In genomic region chrX:131235768-131236167, GRCh38 we compare ENCODE assay signal across 33 cellular contexts. TPM values are rescaled to one million over a fixed set of nuclear protein-coding genes. Genes with fewer than 3 reads are reported as not detected.
"Had no signal": no experiment of that assay in that cellular context is flagged by ENCODE, and none has a peak within 500 bp of the region (broad histone marks: within the 10 kb centered on the region; RNA-seq: fewer than 3 reads in every experiment).

No MANE protein-coding gene starts in this region.

- H3K4me3 ChIP-seq: coronary artery, dorsolateral prefrontal cortex had no signal

- H3K27me3 ChIP-seq: brain microvascular endothelial cell had no signal

- H3K9me3 Mint-ChIP-seq: activated CD4-positive, alpha-beta memory T cell treated with anti-CD3 and anti-CD28 coated beads, Interleukin-2, amount 10 ng/mL, durations not matched to agents 7 days and 5 days; activated CD4-positive, alpha-beta T cell treated with anti-CD3 and anti-CD28 coated beads, Interleukin-2, amount 10 ng/mL, durations not matched to agents 7 days and 5 days; activated T-cell treated with anti-CD3 and anti-CD28 coated beads, Interleukin-2, amount 50 U/mL, for 24 hours; activated T-helper 17 cell treated with anti-CD3 and anti-CD28 coated beads, Interleukin-2, amount 50 U/mL, for 72 hours; central memory CD8-positive, alpha-beta T cell; dendritic cell treated with granulocyte-macrophage colony-stimulating factor and Interleukin-4, amounts not matched to agents 40 ng/mL and 50 ng/mL, for 4 days; endodermal cell had no signal

- H3K36me3 ChIP-seq: brain microvascular endothelial cell had no signal

- H3K27ac ChIP-seq: brain microvascular endothelial cell, coronary artery, dorsolateral prefrontal cortex, VCaP had no signal

- H3K27me3 Mint-ChIP-seq: activated CD4-positive, alpha-beta memory T cell treated with anti-CD3 and anti-CD28 coated beads, Interleukin-2, amount 10 ng/mL, durations not matched to agents 7 days and 5 days; activated CD4-positive, alpha-beta T cell treated with anti-CD3 and anti-CD28 coated beads, Interleukin-2, amount 10 ng/mL, durations not matched to agents 7 days and 5 days; activated naive CD8-positive, alpha-beta T cell; activated T-helper 17 cell treated with anti-CD3 and anti-CD28 coated beads, Interleukin-2, amount 50 U/mL, for 72 hours; central memory CD8-positive, alpha-beta T cell; dendritic cell treated with granulocyte-macrophage colony-stimulating factor and Interleukin-4, amounts not matched to agents 40 ng/mL and 50 ng/mL, for 4 days had no signal

- FAIRE-seq: astrocyte, bronchial epithelial cell, frontal cortex, TTC549 had no signal

- H3K36me3 Mint-ChIP-seq: activated naive CD8-positive, alpha-beta T cell; WTC11 had no signal

- H3K4me3 Mint-ChIP-seq: activated CD4-positive, alpha-beta memory T cell treated with anti-CD3 and anti-CD28 coated beads, Interleukin-2, amount 10 ng/mL, durations not matched to agents 7 days and 5 days; activated CD4-positive, alpha-beta T cell treated with anti-CD3 and anti-CD28 coated beads, Interleukin-2, amount 10 ng/mL, durations not matched to agents 7 days and 5 days; activated naive CD8-positive, alpha-beta T cell; activated T-cell treated with anti-CD3 and anti-CD28 coated beads, Interleukin-2, amount 50 U/mL, for 24 hours; activated T-helper 17 cell treated with anti-CD3 and anti-CD28 coated beads, Interleukin-2, amount 50 U/mL, for 72 hours; central memory CD8-positive, alpha-beta T cell; dendritic cell treated with granulocyte-macrophage colony-stimulating factor and Interleukin-4, amounts not matched to agents 40 ng/mL and 50 ng/mL, for 4 days; endodermal cell; WTC11 had no signal

- DNase-seq: activated CD4-positive, alpha-beta memory T cell treated with anti-CD3 and anti-CD28 coated beads, Interleukin-2, amount 10 ng/mL, durations not matched to agents 7 days and 5 days; activated CD4-positive, alpha-beta T cell treated with anti-CD3 and anti-CD28 coated beads for 1 hour; activated CD4-positive, alpha-beta T cell treated with anti-CD3 and anti-CD28 coated beads for 4 hours; activated CD4-positive, alpha-beta T cell treated with anti-CD3 and anti-CD28 coated beads, Interleukin-2, amount 10 ng/mL, durations not matched to agents 7 days and 5 days; activated CD4-positive, alpha-beta T cell treated with anti-CD3 and anti-CD28 coated beads, Interleukin-2, amount 50 U/mL, for 4 hours; activated CD8-positive, alpha-beta memory T cell treated with anti-CD3 and anti-CD28 coated beads, Interleukin-2, amount 50 U/mL, for 48 hours; activated effector memory CD4-positive, alpha-beta T cell treated with Interleukin-2 at 50 U/mL for 16 hours; activated gamma-delta T cell treated with Interleukin-2 at 50 U/mL for 16 hours; activated naive CD4-positive, alpha-beta T cell treated with anti-CD3 and anti-CD28 coated beads, Interleukin-2, amount 50 U/mL, for 16 hours; activated naive CD4-positive, alpha-beta T cell treated with Interleukin-2 at 50 U/mL for 16 hours; activated T-cell treated with anti-CD3 and anti-CD28 coated beads for 4 hours; activated T-cell treated with anti-CD3 and anti-CD28 coated beads, Interleukin-2, amount 50 U/mL, for 24 hours; amniotic stem cell; anterior cingulate cortex; brain microvascular endothelial cell; dorsolateral prefrontal cortex; effector memory CD4-positive, alpha-beta T cell; endodermal cell; foreskin fibroblast; head of caudate nucleus; T-helper 2 cell had no signal

- ATAC-seq: activated T-helper 17 cell treated with anti-CD3 and anti-CD28 coated beads, Interleukin-2, amount 50 U/mL, for 72 hours; esophagus mucosa; WTC11 had no signal

- H3K4me1 Mint-ChIP-seq: activated CD4-positive, alpha-beta memory T cell treated with anti-CD3 and anti-CD28 coated beads, Interleukin-2, amount 10 ng/mL, durations not matched to agents 7 days and 5 days; activated CD4-positive, alpha-beta T cell treated with anti-CD3 and anti-CD28 coated beads, Interleukin-2, amount 10 ng/mL, durations not matched to agents 7 days and 5 days; activated T-helper 17 cell treated with anti-CD3 and anti-CD28 coated beads, Interleukin-2, amount 50 U/mL, for 72 hours; central memory CD8-positive, alpha-beta T cell had no signal

RNA-seq across cellular contexts. Expression of gene IGSF1, which starts 53.3 kb away (rescaled TPM):
- total RNA-seq: activated CD4-positive, alpha-beta memory T cell treated with anti-CD3 and anti-CD28 coated beads, Interleukin-2, amount 10 ng/mL, durations not matched to agents 7 days and 5 days; activated CD4-positive, alpha-beta T cell treated with anti-CD3 and anti-CD28 coated beads, Interleukin-2, amount 10 ng/mL, durations not matched to agents 7 days and 5 days; activated T-helper 17 cell treated with anti-CD3 and anti-CD28 coated beads, Interleukin-2, amount 50 U/mL, for 72 hours; bronchial epithelial cell had no signal
